In genomic region chr16:89035013-89035697, GRCh38 we compare ENCODE assay signal across 26 cellular contexts. TPM values are rescaled to one million over a fixed set of nuclear protein-coding genes. Genes with fewer than 3 reads are reported as not detected.
DNase-seq lines count a peak whose midpoint lies in the region; ATAC-seq, FAIRE-seq and TF ChIP-seq lines count a peak whose summit lies in the region.
"Had no signal": no experiment of that assay in that cellular context is flagged by ENCODE, and none has a peak within 500 bp of the region (broad histone marks: within the 10 kb centered on the region; RNA-seq: fewer than 3 reads in every experiment).

No MANE protein-coding gene starts in this region.

- POLR2A ChIA-PET in HepG2 (lab: Yijun Ruan, JAX) = no interaction called here

- whole genome bisulfite sequencing in HepG2 (ENCODE audit: low lambda C conversion rate) = 10% methylated on average over 21 of the region's 22 CpGs

- FAIRE-seq in GM12891 (lab: Jason Lieb, UNC) (no peak), HepG2 (lab: Jason Lieb, UNC) (no peak)
- FAIRE-seq: D721Med had no signal

- TF ChIP-seq EP300 in HepG2 (IDR thresholded peaks at IDR 0.05; ENCODE audit: low read depth in 2 of 2, low read length in 2 of 2) (no peak), HepG2 (CRISPR knock-in tag; IDR thresholded peaks at IDR 0.05; ENCODE audit: borderline replicate concordance) (no peak)

- BruUV-seq in HepG2 (replicated peaks; lab: Mats Ljungman, UMichigan) = no TSS peak

- H3K9me3 ChIP-seq in OCI-LY1 (ENCODE audit: low read length) (peaks cover 5% of the 10 kb centered on the region; the same call in 1 of the 2 replicates), HepG2 (ENCODE audit: low read length) (peaks cover 5% of the 10 kb centered on the region; the same call in 1 of the 2 replicates)
- H3K9me3 ChIP-seq: Peyer's patch, thyroid gland had no signal

- CTCF ChIA-PET in HepG2 (lab: Yijun Ruan, JAX; ENCODE audit: low intra/inter-chr PET ratio, low total read pairs) = no interaction called here

- no peaks in the 10 kb centered on the region for H4K20me1 ChIP-seq in OCI-LY1 (ENCODE audit: insufficient read depth, low read length)
- peaks cover 8% of the 10 kb centered on the region; the same call in 1 of the 2 replicates for H4K20me1 ChIP-seq in HepG2 (ENCODE audit: insufficient read depth, low read length)

- in situ Hi-C loops in HepG2 (cut with HindIII; ENCODE audit: extremely low pct_ligation_motif_present, low pct_unique_long_range_greater_than_20kb) = no loop called here

- H3K36me3 ChIP-seq in OCI-LY1 (ENCODE audit: insufficient read depth, low read length) (peaks cover 3% of the 10 kb centered on the region; the same call in 1 of the 2 replicates), HepG2 (replicated peaks in 1 of 2; ENCODE audit: control insufficient read depth in 1 of 2, insufficient read depth in 2 of 2, low read length in 2 of 2) (no peaks in the 10 kb centered on the region)
- H3K36me3 ChIP-seq: Peyer's patch, thyroid gland, WERI-Rb-1 had no signal

- H3K9me2 ChIP-seq in OCI-LY1 (ENCODE audit: low read depth, low read length) = no peaks in the 10 kb centered on the region

- H3K79me2 ChIP-seq in OCI-LY1 (ENCODE audit: insufficient read depth, low read length) (no peaks in the 10 kb centered on the region), HepG2 (ENCODE audit: insufficient read depth, low read length) (no peaks in the 10 kb centered on the region)

- intact Hi-C loops in HepG2 (cut with micrococcal nuclease; ENCODE audit: unreplicated experiment) = no loop called here

- no peak for TF ChIP-seq CTCF in OCI-LY1 (IDR thresholded peaks at IDR 0.05; ENCODE audit: low read length)
- no peak for TF ChIP-seq CTCF in HepG2 (CRISPR knock-in tag; IDR thresholded peaks at IDR 0.05)

- 0 out of 2 replicates have a peak overlapping the region, but pooled peaks have one; percentile 14 for H3K4me2 ChIP-seq in OCI-LY1 (ENCODE audit: low read length)
- H3K4me2 ChIP-seq in HepG2 (ENCODE audit: low read depth, low read length) = no peak overlapping the region

- H3K4me3 ChIP-seq in OCI-LY1 (ENCODE audit: low read depth, low read length, poor library complexity, severe bottlenecking) (no peak overlapping the region), HepG2 (replicated peaks in 1 of 3; ENCODE audit: insufficient read depth in 1 of 3, low read depth in 2 of 3, low read length in 3 of 3) (no peak overlapping the region)
- H3K4me3 ChIP-seq: Peyer's patch, thyroid gland had no signal

- no peaks in the 10 kb centered on the region; the same call in 1 of the 2 replicates for H3K27me3 ChIP-seq in OCI-LY1 (ENCODE audit: insufficient read depth, low read length)
- H3K27me3 ChIP-seq in HepG2 (ENCODE audit: control insufficient read depth in 1 of 2, insufficient read depth in 2 of 2, low read length in 2 of 2) = peaks cover 25 to 80% of the 10 kb centered on the region in 2 experiments
- H3K27me3 ChIP-seq: Peyer's patch, thyroid gland had no signal

- TF ChIP-seq POLR2A in GM12891 (IDR thresholded peaks at IDR 0.05; ENCODE audit: low read depth, low read length) = no peak
- TF ChIP-seq POLR2A in HepG2 (IDR thresholded peaks at IDR 0.05; ENCODE audit: insufficient read depth in 1 of 2, low read depth in 2 of 2, low read length in 2 of 2) = no peak

- ATAC-seq in HepG2 (no peak), GM21526 (IDR thresholded peaks at IDR 0.05; ENCODE audit: low FRiP score, unreplicated experiment) (no peak), GM21381 (IDR thresholded peaks at IDR 0.05; ENCODE audit: unreplicated experiment) (no peak)
- ATAC-seq: activated CD8-positive, alpha-beta memory T cell treated with anti-CD3 and anti-CD28 coated beads, Interleukin-2, amount 10 ng/mL, durations not matched to agents 7 days and 5 days; stimulated activated naive B cell treated with anti-CD40 and anti-IgM and Interleukin-4, amounts not matched to agents 10 μg/mL and 1 μg/mL and 100 μg/mL, for 72 hours had no signal

- H2AFZ ChIP-seq in OCI-LY1 (ENCODE audit: low read length) (no peak overlapping the region), HepG2 (ENCODE audit: low read length) (no peak overlapping the region)

- no peak for TF ChIP-seq RAD21 in HepG2 (CRISPR knock-in tag; IDR thresholded peaks at IDR 0.05)

- peaks cover 51% of the 10 kb centered on the region for H3K4me1 ChIP-seq in OCI-LY1 (ENCODE audit: insufficient read depth, low read length, severe bottlenecking)
- no peaks in the 10 kb centered on the region for H3K4me1 ChIP-seq in HepG2 (ENCODE audit: insufficient read depth, low read length)
- H3K4me1 ChIP-seq: thyroid gland had no signal

- no peak overlapping the region for H3K27ac ChIP-seq in OCI-LY1 (ENCODE audit: low read depth, low read length, poor library complexity, severe bottlenecking)
- H3K27ac ChIP-seq in HepG2 (ENCODE audit: extremely low read length, insufficient read depth, low read length) = no peak overlapping the region
- H3K27ac ChIP-seq: 22Rv1, HL-60, Peyer's patch, thyroid gland, WERI-Rb-1 had no signal

- H3K9ac ChIP-seq in OCI-LY1 (ENCODE audit: low read length) = no peak overlapping the region
- no peak overlapping the region for H3K9ac ChIP-seq in HepG2 (ENCODE audit: insufficient read depth, low read depth, low read length)

- H3F3A ChIP-seq in OCI-LY1 (ENCODE audit: insufficient read depth, low read length) = no peaks in the 10 kb centered on the region

- DNase-seq in DMS 273 (lab: John Stamatoyannopoulos, UW; ENCODE audit: unreplicated experiment) (peak; percentile 64), DMS 273 treated with DMSO at 0.1 percent for 48 hours (lab: John Stamatoyannopoulos, UW) (no peak), GM12891 (ENCODE audit: insufficient read length, low spot score) (no peak), HepG2 (ENCODE audit: low spot score) (no peak), NCI-H1048 (lab: John Stamatoyannopoulos, UW) (no peak)
- DNase-seq: activated CD8-positive, alpha-beta memory T cell treated with anti-CD3 and anti-CD28 coated beads, Interleukin-2, amount 10 ng/mL, durations not matched to agents 7 days and 5 days; islet precursor cell; Kasumi-1; naive B cell; NCI-H1694 treated with DMSO at 0.1 percent for 48 hours; NCI-H774; Peyer's patch; stimulated activated naive B cell treated with anti-CD40 and anti-IgM and Interleukin-4, amounts not matched to agents 10 μg/mL and 1 μg/mL and 100 μg/mL, for 72 hours; thyroid gland; WERI-Rb-1 had no signal

TF ChIP-seq in GM12891, 5 proteins besides CTCF, POLR2A, EP300 and RAD21 (continues in another document):
- TF ChIP-seq POU2F2 (IDR thresholded peaks at IDR 0.05; ENCODE audit: low read depth, low read length) = peak; percentile 26; the same call in 1 of the 2 replicates

TF ChIP-seq in HepG2, 621 proteins besides CTCF, POLR2A, EP300 and RAD21 (continues in another document):
- no peak for TF ChIP-seq ZNF260 (CRISPR knock-in tag; IDR thresholded peaks at IDR 0.05; ENCODE audit: borderline replicate concordance, low read depth)

RNA-seq across cellular contexts. Expression of gene CBFA2T3, which starts 58.1 kb away (rescaled TPM):
- polyA plus RNA-seq in GM12891 (2012; ENCODE audit: low read depth, missing spikeins) = 15.1 TPM
- not detected in 2 replicates for total RNA-seq in HepG2 (2016; rRNA removed; fragmentation: Illumina TruSeq; extraction: Trizol)
- total RNA-seq in HepG2 (2016; cell fraction: cytosol; rRNA removed; fragmentation: Illumina TruSeq; extraction: Trizol; ENCODE audit: low read depth) = not detected in 2 replicates
- not detected in 2 replicates for total RNA-seq in HepG2 (2016; cell fraction: insoluble cytoplasmic fraction; rRNA removed; fragmentation: Illumina TruSeq; extraction: Trizol)
- not detected in 2 replicates for total RNA-seq in HepG2 (2016; cell fraction: membrane; rRNA removed; fragmentation: Illumina TruSeq; extraction: Trizol)
- not detected in 2 replicates for total RNA-seq in HepG2 (2016; cell fraction: nucleus; rRNA removed; fragmentation: Illumina TruSeq; extraction: Trizol)
- polyA plus RNA-seq in HepG2 (2011; rRNA removed) = 0.05 and 0.09 TPM in 2 replicates
- 0.04 TPM in 1 of 2 replicates, not detected in the other for polyA plus RNA-seq in HepG2 (2011; cell fraction: cytosol; rRNA removed)
- not detected in 2 replicates for polyA plus RNA-seq in HepG2 (2011; cell fraction: nucleus; rRNA removed)
- polyA plus RNA-seq in HepG2 (2012) = 0.07 TPM in 1 of 2 replicates, not detected in the other
- polyA plus RNA-seq in HepG2 (2016; cell fraction: cytosol; fragmentation: Illumina TruSeq; extraction: Trizol; ENCODE audit: low read depth) = not detected in 2 replicates
- polyA plus RNA-seq in HepG2 (2016; cell fraction: insoluble cytoplasmic fraction; fragmentation: Illumina TruSeq; extraction: Trizol; ENCODE audit: low read depth) = not detected in 2 replicates
- not detected in 2 replicates for polyA plus RNA-seq in HepG2 (2016; cell fraction: membrane; fragmentation: Illumina TruSeq; extraction: Trizol; ENCODE audit: low read depth)
- polyA plus RNA-seq in HepG2 (2016; cell fraction: nucleus; fragmentation: Illumina TruSeq; extraction: Trizol; ENCODE audit: insufficient read depth, low read depth) = 0.11 TPM in 1 of 2 replicates, not detected in the other
- polyA minus RNA-seq in HepG2 (2011; rRNA and poly(A)+ RNA removed; ENCODE audit: low replicate concordance) = 0.19 and 0.60 TPM in 2 replicates
- polyA minus RNA-seq in HepG2 (2011; cell fraction: cytosol; rRNA and poly(A)+ RNA removed) = not detected in 2 replicates
- polyA minus RNA-seq in HepG2 (2011; cell fraction: nucleus; rRNA and poly(A)+ RNA removed) = not detected in 2 replicates
- total RNA-seq: chondrocyte, H4, lung microvascular endothelial cell, pulmonary artery endothelial cell had no signal
- polyA plus RNA-seq: BJ had no signal

RNA-seq across cellular contexts. Expression of gene ACSF3, which starts 58.5 kb away (rescaled TPM):
- polyA plus RNA-seq in GM12891 (2012; ENCODE audit: low read depth, missing spikeins) = 24.9 TPM
- 23.5 and 30.6 TPM in 2 replicates for total RNA-seq in HepG2 (2016; rRNA removed; fragmentation: Illumina TruSeq; extraction: Trizol)
- total RNA-seq in HepG2 (2016; cell fraction: cytosol; rRNA removed; fragmentation: Illumina TruSeq; extraction: Trizol; ENCODE audit: low read depth) = 13.8 and 14.5 TPM in 2 replicates
- 22.1 and 29.1 TPM in 2 replicates for total RNA-seq in HepG2 (2016; cell fraction: insoluble cytoplasmic fraction; rRNA removed; fragmentation: Illumina TruSeq; extraction: Trizol)
- 23.0 and 24.3 TPM in 2 replicates for total RNA-seq in HepG2 (2016; cell fraction: membrane; rRNA removed; fragmentation: Illumina TruSeq; extraction: Trizol)
- 19.3 and 21.6 TPM in 2 replicates for total RNA-seq in HepG2 (2016; cell fraction: nucleus; rRNA removed; fragmentation: Illumina TruSeq; extraction: Trizol)
- polyA plus RNA-seq in HepG2 (2011; rRNA removed) = 14.9 and 16.5 TPM in 2 replicates
- polyA plus RNA-seq in HepG2 (2011; cell fraction: cytosol; rRNA removed) = 11.3 and 15.5 TPM in 2 replicates
- polyA plus RNA-seq in HepG2 (2011; cell fraction: nucleus; rRNA removed) = 31.3 and 34.0 TPM in 2 replicates
- 16.6 and 17.2 TPM in 2 replicates for polyA plus RNA-seq in HepG2 (2012)
- 6.9 and 9.7 TPM in 2 replicates for polyA plus RNA-seq in HepG2 (2016; cell fraction: cytosol; fragmentation: Illumina TruSeq; extraction: Trizol; ENCODE audit: low read depth)
- 21.8 and 22.0 TPM in 2 replicates for polyA plus RNA-seq in HepG2 (2016; cell fraction: insoluble cytoplasmic fraction; fragmentation: Illumina TruSeq; extraction: Trizol; ENCODE audit: low read depth)
- 11.2 and 13.0 TPM in 2 replicates for polyA plus RNA-seq in HepG2 (2016; cell fraction: membrane; fragmentation: Illumina TruSeq; extraction: Trizol; ENCODE audit: low read depth)
- 37.2 and 38.9 TPM in 2 replicates for polyA plus RNA-seq in HepG2 (2016; cell fraction: nucleus; fragmentation: Illumina TruSeq; extraction: Trizol; ENCODE audit: insufficient read depth, low read depth)
- 46.7 and 47.0 TPM in 2 replicates for polyA minus RNA-seq in HepG2 (2011; rRNA and poly(A)+ RNA removed; ENCODE audit: low replicate concordance)
- 22.4 and 32.0 TPM in 2 replicates for polyA minus RNA-seq in HepG2 (2011; cell fraction: cytosol; rRNA and poly(A)+ RNA removed)
- 35.9 and 36.8 TPM in 2 replicates for polyA minus RNA-seq in HepG2 (2011; cell fraction: nucleus; rRNA and poly(A)+ RNA removed)
